In the genomic region with DNA sequence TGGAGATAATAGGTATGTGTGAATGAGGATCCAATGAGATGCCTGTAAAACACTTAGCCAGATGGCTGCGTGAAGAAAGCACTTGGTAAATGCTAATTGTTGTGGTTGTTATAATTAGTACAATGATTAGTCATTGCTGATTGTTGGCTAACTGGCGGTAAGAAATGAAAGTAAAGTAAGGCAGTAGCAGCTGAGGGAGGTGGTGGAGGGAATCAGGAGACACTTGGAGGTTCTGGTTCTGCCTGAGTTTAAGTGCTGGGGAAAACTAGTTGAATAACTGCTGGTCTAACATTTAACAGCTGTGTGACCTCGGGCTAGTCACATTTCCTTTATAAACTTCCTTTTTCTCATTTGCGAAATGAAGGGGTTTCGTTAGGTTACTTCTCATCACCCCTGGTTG, we compare ENCODE assay signal across 8 cellular contexts. TPM values are rescaled to one million over a fixed set of nuclear protein-coding genes. Genes with fewer than 3 reads are reported as not detected.
DNase-seq lines count a peak whose midpoint lies in the region; ATAC-seq and TF ChIP-seq lines count a peak whose summit lies in the region.

No MANE protein-coding gene starts in this region.

- peaks cover 0 to 3% of the 10 kb centered on the region in 2 donors for H3K27me3 Mint-ChIP-seq in CD4-positive, alpha-beta memory T cell
- H3K27me3 Mint-ChIP-seq in activated T-helper 17 cell treated with anti-CD3 and anti-CD28 coated beads, Interleukin-2, amount 50 U/mL, for 72 hours = no peaks in the 10 kb centered on the region

- POLR2A ChIA-PET in CD4-positive, alpha-beta memory T cell (lab: Charles Lee; ENCODE audit: partially characterized antibody) = no interaction called here

- ATAC-seq in GM19397 (IDR thresholded peaks at IDR 0.05; ENCODE audit: unreplicated experiment) (peak; percentile 70), HG03342 (IDR thresholded peaks at IDR 0.05; ENCODE audit: unreplicated experiment) (peak; percentile 77), upper lobe of left lung (ENCODE audit: low FRiP score in 2 of 2) (no peak)
- ATAC-seq in activated T-helper 17 cell treated with anti-CD3 and anti-CD28 coated beads, Interleukin-2, amount 50 U/mL, for 72 hours (replicated peaks) = peak; percentile 62

- no peaks in the 10 kb centered on the region for H3K27me3 ChIP-seq in CD4-positive, alpha-beta memory T cell (ENCODE audit: insufficient read depth, low read length)
- no peaks in the 10 kb centered on the region for H3K27me3 ChIP-seq in upper lobe of left lung

- H3K9me3 ChIP-seq in CD4-positive, alpha-beta memory T cell (ENCODE audit: control insufficient read depth in 1 of 2, low read length in 2 of 2) = no peaks in the 10 kb centered on the region
- no peaks in the 10 kb centered on the region for H3K9me3 ChIP-seq in upper lobe of left lung

- peaks cover 9 to 11% (median 9%) of the 10 kb centered on the region in 4 donors for H3K4me1 Mint-ChIP-seq in CD4-positive, alpha-beta memory T cell
- peaks cover 7% of the 10 kb centered on the region for H3K4me1 Mint-ChIP-seq in activated T-helper 17 cell treated with anti-CD3 and anti-CD28 coated beads, Interleukin-2, amount 50 U/mL, for 72 hours

- H3K4me1 ChIP-seq in CD4-positive, alpha-beta memory T cell (ENCODE audit: insufficient read depth, low read length) = peaks cover 7% of the 10 kb centered on the region
- peaks cover 0 to 8% (median 0%) of the 10 kb centered on the region in 4 donors for H3K4me1 ChIP-seq in upper lobe of left lung

- H3K27ac ChIP-seq in CD4-positive, alpha-beta memory T cell (ENCODE audit: low read depth, low read length) = no peak overlapping the region
- peak overlapping the region in 1 of 4 donors; percentile 1 for H3K27ac ChIP-seq in upper lobe of left lung

- H3K9me3 Mint-ChIP-seq in CD4-positive, alpha-beta memory T cell = no peaks in the 10 kb centered on the region
- no peaks in the 10 kb centered on the region for H3K9me3 Mint-ChIP-seq in activated T-helper 17 cell treated with anti-CD3 and anti-CD28 coated beads, Interleukin-2, amount 50 U/mL, for 72 hours

- no peak for TF ChIP-seq POLR2A in upper lobe of left lung (IDR thresholded peaks at IDR 0.05)
- no peak for TF ChIP-seq POLR2A in lower leg skin (IDR thresholded peaks at IDR 0.05)

- CTCF ChIA-PET in CD4-positive, alpha-beta memory T cell (lab: Charles Lee; ENCODE audit: partially characterized antibody) = interaction anchor here (0.9 to 1.2 kb wide), 2 partner anchors 21 to 74 kb away, joined by 3 read pairs; no protein-coding TSS in a partner anchor

- H3K27ac Mint-ChIP-seq in CD4-positive, alpha-beta memory T cell = peak overlapping the region in 3 of 7 donors; percentile 4 to 50 (median 37)
- no peak overlapping the region for H3K27ac Mint-ChIP-seq in activated T-helper 17 cell treated with anti-CD3 and anti-CD28 coated beads, Interleukin-2, amount 50 U/mL, for 72 hours

- 47 to 49% methylated on average over 5 of the region's 5 CpGs for WGBS in upper lobe of left lung, 2 donors
- WGBS in lower leg skin, 2 donors = 44% methylated on average over 5 of the region's 5 CpGs

- no peaks in the 10 kb centered on the region for H3K36me3 Mint-ChIP-seq in CD4-positive, alpha-beta memory T cell
- no peaks in the 10 kb centered on the region for H3K36me3 Mint-ChIP-seq in activated T-helper 17 cell treated with anti-CD3 and anti-CD28 coated beads, Interleukin-2, amount 50 U/mL, for 72 hours (ENCODE audit: low read depth)

- H3K4me3 Mint-ChIP-seq in CD4-positive, alpha-beta memory T cell = peak overlapping the region in 7 of 8 donors; percentile 8 to 72 (median 43)
- H3K4me3 Mint-ChIP-seq in activated T-helper 17 cell treated with anti-CD3 and anti-CD28 coated beads, Interleukin-2, amount 50 U/mL, for 72 hours = peak overlapping the region; percentile 11

- TF ChIP-seq EP300 in upper lobe of left lung (IDR thresholded peaks at IDR 0.05) = no peak

- no peak for TF ChIP-seq CTCF in upper lobe of left lung (IDR thresholded peaks at IDR 0.05)
- TF ChIP-seq CTCF in lower leg skin (IDR thresholded peaks at IDR 0.05) = no peak

- intact Hi-C loops in CD4-positive, alpha-beta memory T cell (cut with micrococcal nuclease) = no loop called here
- intact Hi-C loops in lower leg skin (cut with DNase I; ENCODE audit: low total_unique reads) = loop anchor here (5.0 kb wide), 1 partner anchor 148 kb away; no protein-coding TSS in a partner anchor

- H3K36me3 ChIP-seq in CD4-positive, alpha-beta memory T cell (ENCODE audit: insufficient read depth, low read length) = no peaks in the 10 kb centered on the region
- H3K36me3 ChIP-seq in upper lobe of left lung = no peaks in the 10 kb centered on the region

- no peak for DNase-seq in CD4-positive, alpha-beta memory T cell
- DNase-seq in medulla oblongata (ENCODE audit: extremely low spot score) (no peak), upper lobe of left lung (no peak), lower leg skin (ENCODE audit: low spot score in 2 of 2) (no peak), AG20443 (ENCODE audit: low spot score) (no peak)

- no peak overlapping the region for H3K4me3 ChIP-seq in CD4-positive, alpha-beta memory T cell (ENCODE audit: low read length in 2 of 2)
- H3K4me3 ChIP-seq in upper lobe of left lung = no peak overlapping the region
- no peak overlapping the region for H3K4me3 ChIP-seq in lower leg skin (ENCODE audit: low read depth, poor library complexity, severe bottlenecking)

RNA-seq across cellular contexts. Expression of a gene that starts 30.9 kb away (rescaled TPM):
- 1 to 10 TPM in 1 of 2 experiments, under 1 TPM in 1; 1.00 to 1.7 TPM for total RNA-seq in CD4-positive, alpha-beta memory T cell
- polyA plus RNA-seq in CD4-positive, alpha-beta memory T cell = 1 to 10 TPM in 1 of 2 donors, under 1 TPM in 1; 0.69 to 3.0 TPM
- 1 to 10 TPM; 3.0 to 3.9 TPM for total RNA-seq in activated T-helper 17 cell treated with anti-CD3 and anti-CD28 coated beads, Interleukin-2, amount 50 U/mL, for 72 hours
- total RNA-seq in upper lobe of left lung (10 to 100 TPM in 5 of 6 donors, 1 to 10 TPM in 1; 8.5 to 72.3 (median 28.3) TPM), lower leg skin (1 to 10 TPM in 1 of 4 donors, under 1 TPM in 3; 0.08 to 1.1 (median 0.21) TPM)

Comparison
In these comparisons a context has a peak if more than half of its experiments do, and no peak if none do; other contexts are left out.
1. ATAC-seq: peak in GM19397 (single experiment), HG03342 (single experiment) and activated T-helper 17 cell treated with anti-CD3 and anti-CD28 coated beads, Interleukin-2, amount 50 U/mL, for 72 hours (single experiment); none in upper lobe of left lung (0 of 2).